ENCODE assay signal across 8 cellular contexts in genomic region chr20:50931306-50932015, GRCh38.
DNase-seq lines count a peak whose midpoint lies in the region; ATAC-seq lines count a peak whose summit lies in the region.

Gene ADNP (minus strand): TSS chr20:50931437. CDS start chr20:50903996, 27,441 bp downstream.

- H4K20me1 ChIP-seq in BLaER1 treated with 17β-estradiol and CSF1 and Interleukin-3, amounts not matched to agents 10 nM and 100 nM, result peaks cover 21 to 35% (median 28%) of the 10 kb centered on the region in 11 experiments; a peak in 21 of 22 replicates

- H3K9me3 ChIP-seq in BLaER1 treated with 17β-estradiol and CSF1 and Interleukin-3, amounts not matched to agents 10 nM and 100 nM (replicated peaks in 1 of 11), result no peaks in the 10 kb centered on the region

- no peaks in the 10 kb centered on the region for H3K27me3 ChIP-seq in BLaER1 treated with 17β-estradiol and CSF1 and Interleukin-3, amounts not matched to agents 10 nM and 100 nM
- H3K27me3 ChIP-seq in layer of hippocampus (ENCODE audit: control insufficient read depth, insufficient read depth, low read length), result no peaks in the 10 kb centered on the region

- H3K36me3 ChIP-seq in BLaER1 treated with 17β-estradiol and CSF1 and Interleukin-3, amounts not matched to agents 10 nM and 100 nM, result peaks cover 42 to 69% (median 61%) of the 10 kb centered on the region in 11 experiments

- peak within 1 kb of the TSS; percentile 38 to 87 (median 64) for H3K4me2 ChIP-seq in BLaER1 treated with 17β-estradiol and CSF1 and Interleukin-3, amounts not matched to agents 10 nM and 100 nM

- H3K9ac ChIP-seq in BLaER1 treated with 17β-estradiol and CSF1 and Interleukin-3, amounts not matched to agents 10 nM and 100 nM, result peak within 1 kb of the TSS; percentile 96 to 100 (median 100)

- peaks cover 28 to 42% (median 35%) of the 10 kb centered on the region in 10 experiments for H3K4me1 ChIP-seq in BLaER1 treated with 17β-estradiol and CSF1 and Interleukin-3, amounts not matched to agents 10 nM and 100 nM

- H3K27ac ChIP-seq in BLaER1 treated with 17β-estradiol and CSF1 and Interleukin-3, amounts not matched to agents 10 nM and 100 nM, result peak within 1 kb of the TSS; percentile 96 to 100 (median 99)
- peak within 1 kb of the TSS; percentile 99 for H3K27ac ChIP-seq in cingulate gyrus (ENCODE audit: low read depth, low read length)
- peak within 1 kb of the TSS; percentile 99 for H3K27ac ChIP-seq in layer of hippocampus (ENCODE audit: low read depth, low read length)

- peak within 1 kb of the TSS; percentile 95 to 100 (median 99) for H3K4me3 ChIP-seq in BLaER1 treated with 17β-estradiol and CSF1 and Interleukin-3, amounts not matched to agents 10 nM and 100 nM

- DNase-seq in NCI-H526 (lab: John Stamatoyannopoulos, UW), result peak; percentile 86 to 97
- peak; percentile 89 for DNase-seq in activated CD4-positive, alpha-beta T cell treated with anti-CD3 and anti-CD28 coated beads for 48 hours
- DNase-seq in stimulated activated CD4-positive, alpha-beta T cell treated with anti-CD3 and anti-CD28 coated beads, Interleukin-1b, Interleukin-23, amount 100 ng/mL, for 24 hours (ENCODE audit: low read depth in 4 of 4, low spot score in 1 of 4), result peak; percentile 66 to 75 (median 72)

- peak; percentile 62 for ATAC-seq in GM19324 (IDR thresholded peaks at IDR 0.05; ENCODE audit: low FRiP score, unreplicated experiment)
- peak; percentile 47 for ATAC-seq in HG03469 (IDR thresholded peaks at IDR 0.05; ENCODE audit: unreplicated experiment)

Comparison
In these comparisons a context has a peak if more than half of its experiments do, and no peak if none do; other contexts are left out.
1. Peak in every context shown above with its lines: DNase-seq, ATAC-seq, H3K4me3 ChIP-seq and H3K27ac ChIP-seq.